28 cellular contexts compared by ENCODE assay signal in the genomic region with DNA sequence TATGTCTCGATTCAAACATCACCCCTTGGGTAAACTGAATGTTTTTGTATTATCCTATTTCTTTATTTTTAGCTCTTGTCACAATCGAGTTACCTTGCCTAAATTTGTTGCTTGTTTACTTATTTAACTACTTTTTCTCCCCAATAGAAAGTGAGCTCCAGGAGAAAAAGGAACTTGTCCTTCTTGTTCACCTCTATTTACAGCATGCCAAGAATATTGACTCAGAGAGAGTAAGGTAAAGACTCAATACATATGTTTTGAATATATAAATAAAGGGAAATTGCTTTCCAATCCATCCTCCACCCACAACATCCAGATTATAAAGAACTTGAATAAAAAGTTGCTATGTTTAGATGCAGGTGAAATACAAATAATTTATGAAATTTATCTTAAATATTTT.
"Had no signal": no experiment of that assay in that cellular context is flagged by ENCODE, and none has a peak within 500 bp of the region (broad histone marks: within the 10 kb centered on the region; RNA-seq: fewer than 3 reads in every experiment).

No MANE protein-coding gene starts in this region.

- H3K27me3 Mint-ChIP-seq: activated CD4-positive, alpha-beta memory T cell treated with anti-CD3 and anti-CD28 coated beads, Interleukin-2, amount 10 ng/mL, durations not matched to agents 7 days and 5 days; activated CD4-positive, alpha-beta T cell treated with anti-CD3 and anti-CD28 coated beads, Interleukin-2, amount 10 ng/mL, durations not matched to agents 7 days and 5 days; activated T-helper 17 cell treated with anti-CD3 and anti-CD28 coated beads, Interleukin-2, amount 50 U/mL, for 72 hours; natural killer cell treated with Interleukin-12 subunit alpha and Interleukin-12 subunit beta and Interleukin-15 and Interleukin-18, amount 100 ng/mL, for 72 hours; stimulated activated memory B cell treated with anti-CD40 and anti-IgM and Interleukin-4, amounts not matched to agents 10 μg/mL and 1 μg/mL and 100 μg/mL, for 72 hours; stimulated activated naive CD8-positive, alpha-beta T cell treated with anti-CD3 and anti-CD28 coated beads, Interleukin-15, amount 100 ng/mL, for 72 hours; type B pancreatic cell had no signal

- FAIRE-seq: astrocyte, islet of Langerhans had no signal

- H3K36me3 Mint-ChIP-seq: natural killer cell treated with Interleukin-12 subunit alpha and Interleukin-12 subunit beta and Interleukin-15 and Interleukin-18, amount 100 ng/mL, for 72 hours; stimulated activated memory B cell treated with anti-CD40 and anti-IgM and Interleukin-4, amounts not matched to agents 10 μg/mL and 1 μg/mL and 100 μg/mL, for 72 hours; type B pancreatic cell had no signal

- DNase-seq: activated CD4-positive, alpha-beta memory T cell treated with anti-CD3 and anti-CD28 coated beads, Interleukin-2, amount 10 ng/mL, durations not matched to agents 7 days and 5 days; activated CD4-positive, alpha-beta T cell treated with anti-CD3 and anti-CD28 coated beads, Interleukin-2, amount 10 ng/mL, durations not matched to agents 7 days and 5 days; activated CD4-positive, CD25-positive, alpha-beta regulatory T cell treated with anti-CD3 and anti-CD28 coated beads, Interleukin-2, amount 50 U/mL, for 72 hours; activated gamma-delta T cell treated with Interleukin-2 at 50 U/mL for 16 hours; activated naive CD4-positive, alpha-beta T cell treated with anti-CD3 and anti-CD28 coated beads, Interleukin-2, amount 50 U/mL, for 16 hours; activated T-cell treated with anti-CD3 and anti-CD28 coated beads, Interleukin-2, amount 50 U/mL, for 4 hours; amniotic stem cell; brain microvascular endothelial cell; central memory CD4-positive, alpha-beta T cell; dermis blood vessel endothelial cell; effector CD4-positive, alpha-beta T cell; left ventricle myocardium inferior; mucosa of descending colon; stimulated activated CD4-positive, alpha-beta T cell treated with anti-CD3 and anti-CD28 coated beads, Interleukin-1b, Interleukin-23, amount 100 ng/mL, for 48 hours; stimulated activated CD4-positive, alpha-beta T cell treated with anti-CD3 and anti-CD28 coated beads, Interleukin-4, amount 100 ng/mL, for 4 hours; stimulated activated CD8-positive, alpha-beta memory T cell treated with anti-CD3 and anti-CD28 coated beads, Interleukin-4, amount 100 ng/mL, for 48 hours; stimulated activated naive CD8-positive, alpha-beta T cell treated with anti-CD3 and anti-CD28 coated beads, Interleukin-15, amount 100 ng/mL, for 72 hours; substantia nigra; T1000; uterus had no signal

- H3K4me3 Mint-ChIP-seq: activated CD4-positive, alpha-beta memory T cell treated with anti-CD3 and anti-CD28 coated beads, Interleukin-2, amount 10 ng/mL, durations not matched to agents 7 days and 5 days; activated CD4-positive, alpha-beta T cell treated with anti-CD3 and anti-CD28 coated beads, Interleukin-2, amount 10 ng/mL, durations not matched to agents 7 days and 5 days; activated T-cell treated with anti-CD3 and anti-CD28 coated beads, Interleukin-2, amount 50 U/mL, for 4 hours; activated T-helper 17 cell treated with anti-CD3 and anti-CD28 coated beads, Interleukin-2, amount 50 U/mL, for 72 hours; natural killer cell treated with Interleukin-12 subunit alpha and Interleukin-12 subunit beta and Interleukin-15 and Interleukin-18, amount 100 ng/mL, for 72 hours; stimulated activated memory B cell treated with anti-CD40 and anti-IgM and Interleukin-4, amounts not matched to agents 10 μg/mL and 1 μg/mL and 100 μg/mL, for 72 hours; stimulated activated naive CD8-positive, alpha-beta T cell treated with anti-CD3 and anti-CD28 coated beads, Interleukin-15, amount 100 ng/mL, for 72 hours; type B pancreatic cell had no signal

- H3K4me3 ChIP-seq: left ventricle myocardium inferior, lung, mucosa of descending colon, skin epidermis, uterus had no signal

- H3K9me3 ChIP-seq: left ventricle myocardium inferior, mucosa of descending colon, uterus had no signal

- H3K9me3 Mint-ChIP-seq: activated CD4-positive, alpha-beta memory T cell treated with anti-CD3 and anti-CD28 coated beads, Interleukin-2, amount 10 ng/mL, durations not matched to agents 7 days and 5 days; activated CD4-positive, alpha-beta T cell treated with anti-CD3 and anti-CD28 coated beads, Interleukin-2, amount 10 ng/mL, durations not matched to agents 7 days and 5 days; activated T-cell treated with anti-CD3 and anti-CD28 coated beads, Interleukin-2, amount 50 U/mL, for 4 hours; activated T-helper 17 cell treated with anti-CD3 and anti-CD28 coated beads, Interleukin-2, amount 50 U/mL, for 72 hours; stimulated activated memory B cell treated with anti-CD40 and anti-IgM and Interleukin-4, amounts not matched to agents 10 μg/mL and 1 μg/mL and 100 μg/mL, for 72 hours; stimulated activated naive CD8-positive, alpha-beta T cell treated with anti-CD3 and anti-CD28 coated beads, Interleukin-15, amount 100 ng/mL, for 72 hours; type B pancreatic cell had no signal

- H3K4me1 Mint-ChIP-seq: activated CD4-positive, alpha-beta memory T cell treated with anti-CD3 and anti-CD28 coated beads, Interleukin-2, amount 10 ng/mL, durations not matched to agents 7 days and 5 days; activated CD4-positive, alpha-beta T cell treated with anti-CD3 and anti-CD28 coated beads, Interleukin-2, amount 10 ng/mL, durations not matched to agents 7 days and 5 days; stimulated activated memory B cell treated with anti-CD40 and anti-IgM and Interleukin-4, amounts not matched to agents 10 μg/mL and 1 μg/mL and 100 μg/mL, for 72 hours had no signal

- H3K27ac ChIP-seq: brain microvascular endothelial cell, left ventricle myocardium inferior, skin epidermis, uterus had no signal

- H3K27me3 ChIP-seq: brain microvascular endothelial cell, uterus had no signal

- H3K27ac Mint-ChIP-seq: activated CD4-positive, alpha-beta memory T cell treated with anti-CD3 and anti-CD28 coated beads, Interleukin-2, amount 10 ng/mL, durations not matched to agents 7 days and 5 days; activated CD4-positive, alpha-beta T cell treated with anti-CD3 and anti-CD28 coated beads, Interleukin-2, amount 10 ng/mL, durations not matched to agents 7 days and 5 days; activated T-helper 17 cell treated with anti-CD3 and anti-CD28 coated beads, Interleukin-2, amount 50 U/mL, for 72 hours; natural killer cell treated with Interleukin-12 subunit alpha and Interleukin-12 subunit beta and Interleukin-15 and Interleukin-18, amount 100 ng/mL, for 72 hours; stimulated activated memory B cell treated with anti-CD40 and anti-IgM and Interleukin-4, amounts not matched to agents 10 μg/mL and 1 μg/mL and 100 μg/mL, for 72 hours; stimulated activated naive CD8-positive, alpha-beta T cell treated with anti-CD3 and anti-CD28 coated beads, Interleukin-15, amount 100 ng/mL, for 72 hours; type B pancreatic cell had no signal

- H3K36me3 ChIP-seq: brain microvascular endothelial cell, left ventricle myocardium inferior, uterus had no signal

- H3K4me1 ChIP-seq: left ventricle myocardium inferior, uterus had no signal
